Comparison of ENCODE assay signal across 8 cellular contexts in genomic region chr11:7020183-7020917, GRCh38. TPM values are rescaled to one million over a fixed set of nuclear protein-coding genes. Genes with fewer than 3 reads are reported as not detected.
A peak's percentile ranks its signal among the peaks of the same experiment; 100 is the strongest.
DNase-seq lines count a peak whose midpoint lies in the region; ATAC-seq and TF ChIP-seq lines count a peak whose summit lies in the region.

Gene NLRP14 (plus strand): TSS chr11:7020479. CDS start chr11:7038587, 18,108 bp downstream.
Gene ZNF214 (minus strand): TSS chr11:7020346. CDS start chr11:7002835, 17,511 bp downstream.

- no peaks in the 10 kb centered on the region for H3K79me2 ChIP-seq in parathyroid adenoma

- intact Hi-C loops in left ventricle myocardium superior (cut with micrococcal nuclease): no loop called here

- no peaks in the 10 kb centered on the region for H3K27me3 ChIP-seq in parathyroid adenoma (ENCODE audit: control insufficient read depth, insufficient read depth, low read length)

- in situ Hi-C loops in astrocyte of the cerebellum (cut with HindIII; ENCODE audit: low sequenced_read_pairs): no loop called here

- ATAC-seq in left ventricle myocardium superior (peak; percentile 100), HG03521 (IDR thresholded peaks at IDR 0.05; ENCODE audit: unreplicated experiment) (no peak), HG03108 (IDR thresholded peaks at IDR 0.05; ENCODE audit: unreplicated experiment) (no peak)

- H3K4me2 ChIP-seq in parathyroid adenoma (ENCODE audit: low read length): peak within 1 kb of the TSS; percentile 89

- H2AFZ ChIP-seq in parathyroid adenoma: peak within 1 kb of the TSS; percentile 96

- no peaks in the 10 kb centered on the region for H3K9me3 ChIP-seq in parathyroid adenoma (ENCODE audit: control insufficient read depth, low read length)

- no peak within 1 kb of the TSS for H3K9ac ChIP-seq in parathyroid adenoma

- DNase-seq in DMS 273 (lab: John Stamatoyannopoulos, UW; ENCODE audit: unreplicated experiment): peak; percentile 55
- peak; percentile 93 for DNase-seq in HCEC 1CT
- peak; percentile 87 for DNase-seq in NCI-H345 treated with DMSO at 0.1 percent for 48 hours (lab: John Stamatoyannopoulos, UW; ENCODE audit: unreplicated experiment)
- peak; percentile 76 for DNase-seq in astrocyte of the cerebellum (ENCODE audit: low read depth)
- DNase-seq in left ventricle myocardium superior: peak; percentile 92

- H3K27ac ChIP-seq in parathyroid adenoma: peak within 1 kb of the TSS; percentile 67

- peaks cover 2% of the 10 kb centered on the region for H3K4me1 ChIP-seq in parathyroid adenoma

- TF ChIP-seq CTCF in astrocyte of the cerebellum (IDR thresholded peaks at IDR 0.05; ENCODE audit: low read depth, low read length, missing control alignments): no peak
- TF ChIP-seq CTCF in parathyroid adenoma (IDR thresholded peaks at IDR 0.05): no peak

- no peaks in the 10 kb centered on the region for H3K36me3 ChIP-seq in parathyroid adenoma (ENCODE audit: control insufficient read depth, insufficient read depth, low read length)

- H3K4me3 ChIP-seq in astrocyte of the cerebellum (ENCODE audit: low read depth, low read length) (peak within 1 kb of the TSS; percentile 74), parathyroid adenoma (ENCODE audit: low read depth, low read length) (peak within 1 kb of the TSS; percentile 90)

RNA-seq across cellular contexts. Expression of gene NLRP14, which starts in this region (rescaled TPM):
- total RNA-seq in left ventricle myocardium superior: not detected

RNA-seq across cellular contexts. Expression of gene ZNF214, which starts in this region (rescaled TPM):
- total RNA-seq in left ventricle myocardium superior: 0.84 TPM

Comparison
In these comparisons a context has a peak if more than half of its experiments do, and no peak if none do; other contexts are left out.
1. Peak in DNase-seq and ATAC-seq in left ventricle myocardium superior; RNA of the genes that start here not detected or under 1 TPM.